In genomic region chr1:152081026-152081425, GRCh38 we compare ENCODE assay signal across 10 cellular contexts. TPM values are rescaled to one million over a fixed set of nuclear protein-coding genes. Genes with fewer than 3 reads are reported as not detected.
"Had no signal": no experiment of that assay in that cellular context is flagged by ENCODE, and none has a peak within 500 bp of the region (broad histone marks: within the 10 kb centered on the region; RNA-seq: fewer than 3 reads in every experiment).

No MANE protein-coding gene starts in this region.

RNA-seq across cellular contexts. Expression of gene TCHHL1, which starts 7.8 kb away (rescaled TPM):
- total RNA-seq: OCI-LY7, PC-3, PC-9, Peyer's patch, Right ventricle myocardium inferior, Right ventricle myocardium superior, RPMI7951, SJCRH30, SJSA1, SK-MEL-5 had no signal

RNA-seq across cellular contexts. Expression of gene TCHH, which starts 34.2 kb away (rescaled TPM):
- total RNA-seq: OCI-LY7, PC-3, Right ventricle myocardium inferior, Right ventricle myocardium superior, SJCRH30 had no signal
